In the genomic region with DNA sequence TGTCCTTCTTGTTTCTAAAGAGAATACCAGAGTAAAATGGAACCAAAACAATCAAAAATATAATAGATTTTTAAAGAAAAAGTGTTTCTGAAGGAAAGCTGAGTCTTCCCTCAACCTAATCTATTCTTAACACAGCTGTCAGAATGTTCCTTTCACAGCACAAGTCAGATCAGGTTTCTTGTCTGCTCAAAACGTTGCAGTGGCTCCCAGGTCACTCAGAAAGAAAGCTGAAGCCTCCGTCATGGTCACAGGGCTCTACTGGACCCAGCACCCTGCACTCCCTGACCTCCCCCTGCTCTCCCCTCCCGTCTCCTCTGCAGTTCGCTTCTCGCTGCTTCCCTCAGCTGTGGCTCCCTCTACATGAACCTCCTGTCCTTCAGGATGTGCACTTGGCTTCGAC, we compare ENCODE assay signal across 17 cellular contexts.
DNase-seq lines count a peak whose midpoint lies in the region; ATAC-seq and TF ChIP-seq lines count a peak whose summit lies in the region.
"Had no signal": no experiment of that assay in that cellular context is flagged by ENCODE, and none has a peak within 500 bp of the region (broad histone marks: within the 10 kb centered on the region; RNA-seq: fewer than 3 reads in every experiment).

No MANE protein-coding gene starts in this region.

- H3K4ac ChIP-seq in neuronal stem cell (ENCODE audit: low read length), result no peak overlapping the region

- no peak overlapping the region for H2BK120ac ChIP-seq in neuronal stem cell (ENCODE audit: low read depth, low read length)

- ATAC-seq in gastrocnemius medialis (peak; percentile 72 to 76), GM21529 (IDR thresholded peaks at IDR 0.05; ENCODE audit: unreplicated experiment) (no peak)
- ATAC-seq: CD8-positive, alpha-beta T cell had no signal

- H2AK5ac ChIP-seq in neuronal stem cell (ENCODE audit: low read depth, low read length), result no peak overlapping the region

- no peak overlapping the region for H2BK15ac ChIP-seq in neuronal stem cell (ENCODE audit: low read length)

- H3K23ac ChIP-seq in neuronal stem cell (ENCODE audit: low read depth, low read length, poor library complexity), result no peak overlapping the region

- no peak overlapping the region for H3K4me2 ChIP-seq in neuronal stem cell (ENCODE audit: insufficient read depth, low read length, poor library complexity, severe bottlenecking)
- H3K4me2 ChIP-seq: BLaER1 had no signal

- TF ChIP-seq CTCF in gastrocnemius medialis (IDR thresholded peaks at IDR 0.05 in 4 of 5, conservative IDR thresholded peaks at IDR 0.05 in 1 of 5), result no peak
- TF ChIP-seq CTCF in ovary (IDR thresholded peaks at IDR 0.05), result no peak

- H2BK5ac ChIP-seq in neuronal stem cell (ENCODE audit: low read length), result no peak overlapping the region

- no peak overlapping the region for H4K91ac ChIP-seq in neuronal stem cell (ENCODE audit: low read depth, low read length, poor library complexity)

- H3K36me3 ChIP-seq in neuronal stem cell (replicated peaks in 1 of 2; ENCODE audit: control insufficient read depth in 2 of 2, insufficient read depth in 2 of 2, low read length in 2 of 2) (no peaks in the 10 kb centered on the region), gastrocnemius medialis (no peaks in the 10 kb centered on the region), ovary (no peaks in the 10 kb centered on the region)
- H3K36me3 ChIP-seq: BLaER1, HAP-1 had no signal

- H3K18ac ChIP-seq in neuronal stem cell (ENCODE audit: low read length), result peak overlapping the region; percentile 82

- intact Hi-C loops in gastrocnemius medialis (cut with DNase I; ENCODE audit: low total_unique reads), result no loop called here
- intact Hi-C loops in ovary (cut with DNase I), result no loop called here

- WGBS in neuronal stem cell (ENCODE audit: extremely low coverage in 2 of 2, insufficient read length in 2 of 2, insufficient replicate concordance in 1 of 2), 2 donors, result no CpG with 5 or more reads among the region's 6 CpGs
- 63 to 74% (median 69%) methylated on average over 6 of the region's 6 CpGs for WGBS in ovary, 3 donors

- no peak overlapping the region for H3K9ac ChIP-seq in neuronal stem cell (ENCODE audit: low read depth, low read length, poor library complexity)
- H3K9ac ChIP-seq: BLaER1 had no signal

- TF ChIP-seq EP300 in ovary (IDR thresholded peaks at IDR 0.05), result no peak

- H4K8ac ChIP-seq in neuronal stem cell (ENCODE audit: low read depth, low read length), result no peak overlapping the region

- no peak overlapping the region for H2AFZ ChIP-seq in neuronal stem cell (ENCODE audit: low read length)

- no peaks in the 10 kb centered on the region for H3K79me1 ChIP-seq in neuronal stem cell (ENCODE audit: low read depth, low read length)

- peak; percentile 16 for DNase-seq in NCI-H82 (lab: John Stamatoyannopoulos, UW)
- no peak for DNase-seq in NCI-H82 treated with DMSO at 0.1 percent for 48 hours (lab: John Stamatoyannopoulos, UW; ENCODE audit: unreplicated experiment)
- DNase-seq in neuronal stem cell (ENCODE audit: low spot score), result no peak
- DNase-seq in gastrocnemius medialis, result peak in 1 of 2 donors; percentile 18
- no peak for DNase-seq in ovary
- DNase-seq: Caco-2; CD4-positive, CD25-positive, alpha-beta regulatory T cell; CD8-positive, alpha-beta T cell; DMS153; DND-41; GOT3; HFFc6 had no signal

- in situ Hi-C loops in gastrocnemius medialis (cut with MboI; ENCODE audit: low sequenced_read_pairs in 4 of 4), result no loop called here

- H3K14ac ChIP-seq in neuronal stem cell (ENCODE audit: low read length), result no peak overlapping the region

- H3K27me3 ChIP-seq in neuronal stem cell (ENCODE audit: control insufficient read depth in 3 of 3, insufficient read depth in 3 of 3, low read depth in 1 of 3, low read length in 3 of 3) (peaks cover 0 to 3% (median 0%) of the 10 kb centered on the region in 3 experiments), gastrocnemius medialis (no peaks in the 10 kb centered on the region), ovary (no peaks in the 10 kb centered on the region)
- H3K27me3 ChIP-seq: BLaER1 had no signal

- H3K4me1 ChIP-seq in neuronal stem cell (ENCODE audit: control insufficient read depth in 2 of 2, insufficient read depth in 1 of 2, low read depth in 1 of 2, low read length in 2 of 2) (peaks cover 0 to 7% of the 10 kb centered on the region in 2 donors), gastrocnemius medialis (no peaks in the 10 kb centered on the region), ovary (ENCODE audit: insufficient read depth) (no peaks in the 10 kb centered on the region)
- H3K4me1 ChIP-seq: BLaER1, Caco-2, HAP-1 had no signal

- H3K4me3 ChIP-seq in neuronal stem cell (ENCODE audit: low read length in 2 of 2) (no peak overlapping the region), gastrocnemius medialis (no peak overlapping the region), ovary (no peak overlapping the region)
- H3K4me3 ChIP-seq: BLaER1, HAP-1 had no signal

- H3K9me3 ChIP-seq in neuronal stem cell (replicated peaks in 1 of 2; ENCODE audit: control insufficient read depth in 2 of 2, insufficient read depth in 1 of 2, low read depth in 1 of 2, low read length in 2 of 2) (no peaks in the 10 kb centered on the region), gastrocnemius medialis (no peaks in the 10 kb centered on the region), ovary (no peaks in the 10 kb centered on the region)
- H3K9me3 ChIP-seq: BLaER1, Caco-2, HAP-1 had no signal

- H3K27ac ChIP-seq in neuronal stem cell (replicated peaks; ENCODE audit: low read length) (no peak overlapping the region), gastrocnemius medialis (no peak overlapping the region), ovary (no peak overlapping the region)
- H3K27ac ChIP-seq: 22Rv1, BLaER1, C4-2B had no signal

- TF ChIP-seq POLR2A in gastrocnemius medialis (IDR thresholded peaks at IDR 0.05) (no peak), ovary (IDR thresholded peaks at IDR 0.05) (no peak)

- no peak overlapping the region for H2BK12ac ChIP-seq in neuronal stem cell (ENCODE audit: low read length)
